Comparison of ENCODE assay signal across 20 cellular contexts in the genomic region with DNA sequence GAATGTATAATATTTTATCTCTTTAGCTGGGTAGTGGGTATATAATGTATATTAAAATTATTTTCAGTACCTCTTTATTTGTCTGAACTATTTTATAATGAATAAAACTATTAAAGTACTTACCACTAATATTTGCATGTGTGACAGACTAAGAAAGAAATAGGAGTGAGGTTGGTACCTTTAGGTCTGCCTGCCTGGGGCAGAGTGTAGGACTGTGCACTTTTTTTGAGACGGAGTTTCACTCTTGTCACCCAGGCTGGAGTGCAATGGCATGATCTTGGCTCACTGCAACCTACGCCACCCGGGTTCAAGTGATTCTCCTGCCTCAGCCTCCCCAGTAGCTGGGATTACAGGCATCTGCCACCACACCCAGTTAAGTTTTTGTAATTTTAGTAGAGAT. TPM values are rescaled to one million over a fixed set of nuclear protein-coding genes. Genes with fewer than 3 reads are reported as not detected.
A peak's percentile ranks its signal among the peaks of the same experiment; 100 is the strongest.
DNase-seq lines count a peak whose midpoint lies in the region; ATAC-seq, FAIRE-seq and TF ChIP-seq lines count a peak whose summit lies in the region.
"Had no signal": no experiment of that assay in that cellular context is flagged by ENCODE, and none has a peak within 500 bp of the region (broad histone marks: within the 10 kb centered on the region; RNA-seq: fewer than 3 reads in every experiment).

No MANE protein-coding gene starts in this region.

- H3K4me3 ChIP-seq in heart right ventricle (no peak overlapping the region), GM23248 (no peak overlapping the region)
- no peak overlapping the region for H3K4me3 ChIP-seq in CD8-positive, alpha-beta memory T cell (ENCODE audit: low read length)
- H3K4me3 ChIP-seq: psoas muscle, SK-N-MC had no signal

- H3K4me2 ChIP-seq in GM23248 (ENCODE audit: unreplicated experiment): no peak overlapping the region

- no peaks in the 10 kb centered on the region for H3K27me3 ChIP-seq in heart right ventricle
- no peaks in the 10 kb centered on the region for H3K27me3 ChIP-seq in GM23248 (replicated peaks; ENCODE audit: insufficient read depth)
- H3K27me3 ChIP-seq in CD8-positive, alpha-beta memory T cell (ENCODE audit: insufficient read depth, low read length, poor library complexity, severe bottlenecking): no peaks in the 10 kb centered on the region

- no peaks in the 10 kb centered on the region for H3K9me3 Mint-ChIP-seq in CD8-positive, alpha-beta memory T cell

- peak; percentile 36 for FAIRE-seq in GM18507 (lab: Jason Lieb, UNC)

- WGBS in heart right ventricle, 2 donors: 95% methylated on average over 3 of the region's 3 CpGs
- WGBS in GM23248 (ENCODE audit: low coverage in 1 of 2, low lambda C conversion rate in 2 of 2, missing lambda C conversion rate in 2 of 2), 2 experiments: 91 to 94% methylated on average over 3 of the region's 3 CpGs

- DNase-seq in GM18507 (ENCODE audit: extremely low spot score, insufficient read length, low read depth) (no peak), heart right ventricle (no peak), NCI-H1048 (lab: John Stamatoyannopoulos, UW) (no peak), GM23248 (no peak)
- no peak for DNase-seq in CD8-positive, alpha-beta memory T cell
- DNase-seq: activated gamma-delta T cell treated with Interleukin-2 at 50 U/mL for 16 hours; Caco-2; cortex of kidney; GF-D8; HCEC 1CT; KG1; left colon; naive thymus-derived CD4-positive, alpha-beta T cell; NCI-H1436 treated with DMSO at 0.1 percent for 48 hours; psoas muscle had no signal

- H3K4me1 ChIP-seq in heart right ventricle (peaks cover 5 to 91% (median 69%) of the 10 kb centered on the region in 9 donors), GM23248 (ENCODE audit: insufficient read depth) (peaks cover 16% of the 10 kb centered on the region)
- H3K4me1 ChIP-seq in CD8-positive, alpha-beta memory T cell (ENCODE audit: insufficient read depth, low read length): peaks cover 39% of the 10 kb centered on the region
- H3K4me1 ChIP-seq: Caco-2 had no signal

- 0 out of 2 replicates have a peak, but pooled peaks cover 4% of the 10 kb centered on the region for H3F3A ChIP-seq in GM23248 (ENCODE audit: insufficient read depth)

- no peak overlapping the region for H2AFZ ChIP-seq in GM23248

- no peak overlapping the region for H3K27ac Mint-ChIP-seq in CD8-positive, alpha-beta memory T cell

- H3K36me3 ChIP-seq in heart right ventricle (no peaks in the 10 kb centered on the region), GM23248 (ENCODE audit: low read depth) (no peaks in the 10 kb centered on the region)
- H3K36me3 ChIP-seq in CD8-positive, alpha-beta memory T cell (ENCODE audit: insufficient read depth, low read length): no peaks in the 10 kb centered on the region

- POLR2A ChIA-PET in CD8-positive, alpha-beta memory T cell (lab: Charles Lee): interaction anchor here (0.6 kb wide), 1 partner anchor 255 kb away, joined by 5 read pairs; no protein-coding TSS in a partner anchor

- H3K9ac ChIP-seq in GM23248: no peak overlapping the region

- in situ Hi-C loops in GM23248 (cut with MboI): no loop called here

- H3K9me2 ChIP-seq in GM23248 (ENCODE audit: insufficient read depth): no peaks in the 10 kb centered on the region

- CTCF ChIA-PET in CD8-positive, alpha-beta memory T cell (lab: Charles Lee): no interaction called here

- no peaks in the 10 kb centered on the region for H3K27me3 Mint-ChIP-seq in CD8-positive, alpha-beta memory T cell
- H3K27me3 Mint-ChIP-seq: naive thymus-derived CD4-positive, alpha-beta T cell had no signal

- H3K4me1 Mint-ChIP-seq in CD8-positive, alpha-beta memory T cell: peaks cover 68 to 91% (median 85%) of the 10 kb centered on the region in 3 donors

- intact Hi-C loops in heart right ventricle (cut with DNase I): no loop called here

- H4K20me1 ChIP-seq in GM23248 (ENCODE audit: insufficient read depth): 0 out of 2 replicates have a peak, but pooled peaks cover 4% of the 10 kb centered on the region

- no peaks in the 10 kb centered on the region for H3K9me3 ChIP-seq in heart right ventricle
- H3K9me3 ChIP-seq in GM23248 (ENCODE audit: low read depth): no peaks in the 10 kb centered on the region
- H3K9me3 ChIP-seq in CD8-positive, alpha-beta memory T cell (ENCODE audit: low read length): no peaks in the 10 kb centered on the region
- H3K9me3 ChIP-seq: Caco-2, psoas muscle had no signal

- TF ChIP-seq CTCF in heart right ventricle (IDR thresholded peaks at IDR 0.05): no peak

- peaks cover 81% of the 10 kb centered on the region for H3K79me2 ChIP-seq in GM23248 (ENCODE audit: insufficient read depth)

- peaks cover 0 to 3% (median 2%) of the 10 kb centered on the region in 3 donors for H3K36me3 Mint-ChIP-seq in CD8-positive, alpha-beta memory T cell

- H3K4me3 Mint-ChIP-seq in CD8-positive, alpha-beta memory T cell: no peak overlapping the region

- no peak overlapping the region for H3K27ac ChIP-seq in heart right ventricle
- H3K27ac ChIP-seq in GM23248: no peak overlapping the region
- no peak overlapping the region for H3K27ac ChIP-seq in CD8-positive, alpha-beta memory T cell (ENCODE audit: low read depth, low read length)
- H3K27ac ChIP-seq: HL-60, psoas muscle, SK-N-MC had no signal

- peak; percentile 43 for ATAC-seq in GM19467 (IDR thresholded peaks at IDR 0.05; ENCODE audit: unreplicated experiment)
- ATAC-seq in HG02870 (IDR thresholded peaks at IDR 0.05; ENCODE audit: unreplicated experiment): peak; percentile 48
- peak; percentile 47 for ATAC-seq in HG03460 (IDR thresholded peaks at IDR 0.05; ENCODE audit: unreplicated experiment)
- no peak for ATAC-seq in heart right ventricle
- ATAC-seq: left colon; naive thymus-derived CD4-positive, alpha-beta T cell; psoas muscle had no signal

RNA-seq across cellular contexts. Expression of a gene that starts 18.8 kb away (rescaled TPM):
- total RNA-seq in heart right ventricle: 10 to 100 TPM; 28.5 to 36.7 (median 32.5) TPM
- polyA plus RNA-seq in heart right ventricle: 1 to 10 TPM; 8.6 to 9.5 TPM
- 8.0 and 14.5 TPM in 2 replicates for total RNA-seq in GM23248 (2014; rRNA removed; shearing (Covaris generic))
- 2.5 and 2.6 TPM in 2 replicates for polyA plus RNA-seq in GM23248 (2016; fragmentation: Nextera tagmentation; extraction: Ambion mirVana)
- 10 to 100 TPM; 32.2 to 35.7 TPM for total RNA-seq in CD8-positive, alpha-beta memory T cell
- 32.7 TPM for polyA plus RNA-seq in CD8-positive, alpha-beta memory T cell

Comparison
In these comparisons a context has a peak if more than half of its experiments do, and no peak if none do; other contexts are left out.
1. ATAC-seq: peak in GM19467 (single experiment), HG02870 (single experiment) and HG03460 (single experiment); none in heart right ventricle (0 of 8).